In genomic region chr5:134642931-134643530, GRCh38 we compare ENCODE assay signal across 17 cellular contexts. TPM values are rescaled to one million over a fixed set of nuclear protein-coding genes. Genes with fewer than 3 reads are reported as not detected.
A peak's percentile ranks its signal among the peaks of the same experiment; 100 is the strongest.
DNase-seq lines count a peak whose midpoint lies in the region; ATAC-seq and TF ChIP-seq lines count a peak whose summit lies in the region.
"Had no signal": no experiment of that assay in that cellular context is flagged by ENCODE, and none has a peak within 500 bp of the region (broad histone marks: within the 10 kb centered on the region; RNA-seq: fewer than 3 reads in every experiment).

No MANE protein-coding gene starts in this region.

- POLR2A ChIA-PET in SK-N-SH (lab: Yijun Ruan, JAX) = no interaction called here

- no peaks in the 10 kb centered on the region for H3K9me2 ChIP-seq in SK-N-SH

- no peak for TF ChIP-seq POLR2A in spleen (IDR thresholded peaks at IDR 0.05)

- H3K9ac ChIP-seq in SK-N-SH = no peak overlapping the region

- TF ChIP-seq CTCF in SK-N-SH (IDR thresholded peaks at IDR 0.05) (no peak), spleen (IDR thresholded peaks at IDR 0.05 in 8 of 11, conservative IDR thresholded peaks at IDR 0.05 in 3 of 11) (no peak)

- 88% methylated on average over 6 of the region's 6 CpGs for WGBS in SK-N-SH (ENCODE audit: low lambda C conversion rate)
- WGBS in spleen, 5 donors = 86 to 97% (median 92%) methylated on average over 5 to 6 of the region's 6 CpGs

- no peaks in the 10 kb centered on the region; the same call in 1 of the 2 replicates for H3K79me2 ChIP-seq in SK-N-SH (ENCODE audit: insufficient read depth)

- H3F3A ChIP-seq in SK-N-SH (replicated peaks; ENCODE audit: insufficient read depth) = peaks cover 18% of the 10 kb centered on the region

- H3K9me3 ChIP-seq in SK-N-SH = no peaks in the 10 kb centered on the region
- no peaks in the 10 kb centered on the region for H3K9me3 ChIP-seq in spleen
- H3K9me3 ChIP-seq: thoracic aorta had no signal

- H3K4me2 ChIP-seq in SK-N-SH = no peak overlapping the region

- DNase-seq in SK-N-SH (no peak), RPMI8226 (peak; percentile 43), spleen (peak; percentile 9), HUDEP-2 (lab: John Stamatoyannopoulos, UW; ENCODE audit: unreplicated experiment in 76 of 76) (no peak), NCI-H446 (lab: John Stamatoyannopoulos, UW) (no peak), Right ventricle myocardium superior (no peak)
- DNase-seq: cerebellar nuclear complex, NCI-H1105 treated with DMSO at 0.1 percent for 48 hours, NCI-H524 treated with DMSO at 0.1 percent for 48 hours, occipital lobe had no signal

- peaks cover 0 to 4% of the 10 kb centered on the region in 2 experiments for H3K36me3 ChIP-seq in SK-N-SH (replicated peaks in 1 of 2; ENCODE audit: control insufficient read depth in 1 of 2, insufficient read depth in 2 of 2, low read length in 1 of 2)
- no peaks in the 10 kb centered on the region for H3K36me3 ChIP-seq in spleen
- H3K36me3 ChIP-seq: thoracic aorta had no signal

- no peaks in the 10 kb centered on the region for H4K20me1 ChIP-seq in SK-N-SH (ENCODE audit: insufficient read depth)

- H3K4me1 ChIP-seq in SK-N-SH (ENCODE audit: control insufficient read depth in 1 of 2, insufficient read depth in 2 of 2, low read depth in 1 of 2, low read length in 1 of 2) (no peaks in the 10 kb centered on the region; a peak in 1 of 4 replicates), spleen (peaks cover 10 to 23% (median 18%) of the 10 kb centered on the region in 6 donors)

- H3K4me3 ChIP-seq in SK-N-SH (ENCODE audit: low read depth in 2 of 2, low read length in 1 of 2) (no peak overlapping the region), spleen (no peak overlapping the region)
- H3K4me3 ChIP-seq: lung, thoracic aorta had no signal

- CTCF ChIA-PET in SK-N-SH (lab: Yijun Ruan, JAX) = no interaction called here

- H3K27me3 ChIP-seq in SK-N-SH (ENCODE audit: insufficient read depth) (no peaks in the 10 kb centered on the region), spleen (replicated peaks in 1 of 7) (no peaks in the 10 kb centered on the region)

- TF ChIP-seq RAD21 in SK-N-SH (IDR thresholded peaks at IDR 0.05; ENCODE audit: low read length) = no peak

- no peak overlapping the region; a peak in 1 of 4 replicates for H3K27ac ChIP-seq in SK-N-SH (ENCODE audit: low read depth in 2 of 2, low read length in 1 of 2)
- peak overlapping the region in 2 of 8 donors; percentile 52 to 69 for H3K27ac ChIP-seq in spleen
- H3K27ac ChIP-seq: 22Rv1, epithelial cell of prostate, RWPE1, thoracic aorta had no signal

- intact Hi-C loops in spleen (cut with DNase I; ENCODE audit: low total_unique reads) (no loop called here), Right ventricle myocardium superior (cut with DNase I) (no loop called here)

- peak; percentile 22; the same call in 1 of the 3 replicates for ATAC-seq in SK-N-SH treated with all-trans-retinoic acid at 6 μM for 48 hours
- ATAC-seq in GM21576 (IDR thresholded peaks at IDR 0.05; ENCODE audit: unreplicated experiment) = peak; percentile 43
- no peak for ATAC-seq in Right ventricle myocardium superior (ENCODE audit: poor library complexity)

- no peak overlapping the region; the same call in 1 of the 2 replicates for H2AFZ ChIP-seq in SK-N-SH (ENCODE audit: low read depth)

- no peak for TF ChIP-seq EP300 in SK-N-SH (IDR thresholded peaks at IDR 0.05; ENCODE audit: borderline replicate concordance in 1 of 2, low read depth in 1 of 2, low read length in 1 of 2)

TF ChIP-seq in SK-N-SH treated with all-trans-retinoic acid at 6 μM for 48 hours, 23 proteins besides CTCF, POLR2A, EP300 and RAD21:
- TF ChIP-seq TOX (CRISPR knock-in tag; IDR thresholded peaks at IDR 0.05; ENCODE audit: borderline replicate concordance) = no peak

TF ChIP-seq in SK-N-SH, 30 proteins besides CTCF, POLR2A, EP300 and RAD21:
- no peak for TF ChIP-seq IRF3 (IDR thresholded peaks at IDR 0.05; ENCODE audit: low read depth, low read length)
- no peak for TF ChIP-seq FOXJ3 (CRISPR knock-in tag; IDR thresholded peaks at IDR 0.05)
- no peak for TF ChIP-seq RFX5 (IDR thresholded peaks at IDR 0.05; ENCODE audit: low read length)
- no peak for TF ChIP-seq ZBTB33 (IDR thresholded peaks at IDR 0.05; ENCODE audit: borderline replicate concordance, low read depth)
- TF ChIP-seq TCF12 (IDR thresholded peaks at IDR 0.05) = no peak
- no peak for TF ChIP-seq ELF1 (IDR thresholded peaks at IDR 0.05)
- no peak for TF ChIP-seq RCOR1 (IDR thresholded peaks at IDR 0.05; ENCODE audit: low read length)
- TF ChIP-seq YY1 (IDR thresholded peaks at IDR 0.05; ENCODE audit: low read depth) = no peak
- no peak for TF ChIP-seq TAF1 (IDR thresholded peaks at IDR 0.05; ENCODE audit: borderline replicate concordance, low read depth, low read length)
- no peak for TF ChIP-seq MXI1 (IDR thresholded peaks at IDR 0.05; ENCODE audit: low read depth, low read length)

RNA-seq across cellular contexts. Expression of gene SEC24A, which starts 5.6 kb away (rescaled TPM):
- polyA plus RNA-seq in SK-N-SH (2012; rRNA removed) (7.4 and 9.9 TPM in 2 replicates), spleen (1 to 10 TPM; 2.3 to 4.3 (median 2.9) TPM)
- polyA plus RNA-seq in SK-N-SH (2012; cell fraction: cytosol; rRNA removed) = 9.9 and 10.6 TPM in 2 replicates
- 4.6 and 11.0 TPM in 2 replicates for polyA plus RNA-seq in SK-N-SH (2012; cell fraction: nucleus; rRNA removed)
- total RNA-seq in spleen (10 to 100 TPM; 20.7 to 36.3 (median 26.2) TPM), Right ventricle myocardium superior (5.6 TPM)

RNA-seq across cellular contexts. Expression of gene SAR1B, which starts 10.4 kb away (rescaled TPM):
- polyA plus RNA-seq in SK-N-SH (2012; rRNA removed) (14.1 and 20.3 TPM in 2 replicates), spleen (10 to 100 TPM in 2 of 3 donors, 1 to 10 TPM in 1; 7.8 to 14.5 (median 11.5) TPM)
- polyA plus RNA-seq in SK-N-SH (2012; cell fraction: cytosol; rRNA removed) = 23.3 and 37.3 TPM in 2 replicates
- 5.2 and 11.6 TPM in 2 replicates for polyA plus RNA-seq in SK-N-SH (2012; cell fraction: nucleus; rRNA removed)
- total RNA-seq in spleen (10 to 100 TPM; 40.2 to 68.6 (median 52.0) TPM), Right ventricle myocardium superior (88.6 TPM)

Comparison
In these comparisons a context has a peak if more than half of its experiments do, and no peak if none do; other contexts are left out.
1. DNase-seq: peak in RPMI8226 (single experiment) and spleen (single experiment); none in SK-N-SH (single experiment), HUDEP-2 (0 of 76), NCI-H446 (0 of 2) and Right ventricle myocardium superior (single experiment).